Comparison of ENCODE assay signal across 24 cellular contexts in genomic region chr3:89560546-89560945, GRCh38.
DNase-seq lines count a peak whose midpoint lies in the region; ATAC-seq and TF ChIP-seq lines count a peak whose summit lies in the region.
"Had no signal": no experiment of that assay in that cellular context is flagged by ENCODE, and none has a peak within 500 bp of the region (broad histone marks: within the 10 kb centered on the region; RNA-seq: fewer than 3 reads in every experiment).

No MANE protein-coding gene starts in this region.

- no peaks in the 10 kb centered on the region for H3K9me3 ChIP-seq in RWPE2 (ENCODE audit: severe bottlenecking)
- no peaks in the 10 kb centered on the region for H3K9me3 ChIP-seq in fibroblast of lung (ENCODE audit: control insufficient read depth, insufficient read depth, low read depth, low read length)
- no peaks in the 10 kb centered on the region for H3K9me3 ChIP-seq in CD8-positive, alpha-beta T cell (ENCODE audit: low read length)
- H3K9me3 ChIP-seq: mucosa of descending colon had no signal

- H3K27ac ChIP-seq in RWPE2 (ENCODE audit: poor library complexity, severe bottlenecking) (peak overlapping the region; percentile 14), fibroblast of lung (ENCODE audit: insufficient read depth, low read length) (no peak overlapping the region), caudate nucleus (ENCODE audit: low read depth, low read length) (no peak overlapping the region)
- no peak overlapping the region for H3K27ac ChIP-seq in CD8-positive, alpha-beta T cell (ENCODE audit: low read depth, low read length)
- H3K27ac ChIP-seq: cardiac muscle cell, epithelial cell of prostate, spleen had no signal

- peaks cover 27% of the 10 kb centered on the region for H3K9me3 Mint-ChIP-seq in CD8-positive, alpha-beta T cell

- no peaks in the 10 kb centered on the region for H3K27me3 Mint-ChIP-seq in CD8-positive, alpha-beta T cell (ENCODE audit: low read depth)
- H3K27me3 Mint-ChIP-seq: activated CD8-positive, alpha-beta memory T cell treated with anti-CD3 and anti-CD28 coated beads, Interleukin-2, amount 10 ng/mL, durations not matched to agents 7 days and 5 days; CD8-positive, alpha-beta memory T cell; stimulated activated naive CD8-positive, alpha-beta T cell treated with anti-CD3 and anti-CD28 coated beads, Interleukin-15, amount 100 ng/mL, for 72 hours had no signal

- no peaks in the 10 kb centered on the region for H3K4me1 Mint-ChIP-seq in CD8-positive, alpha-beta T cell (ENCODE audit: low read depth)
- H3K4me1 Mint-ChIP-seq: activated CD8-positive, alpha-beta memory T cell treated with anti-CD3 and anti-CD28 coated beads, Interleukin-2, amount 10 ng/mL, durations not matched to agents 7 days and 5 days; CD8-positive, alpha-beta memory T cell; stimulated activated naive CD8-positive, alpha-beta T cell treated with anti-CD3 and anti-CD28 coated beads, Interleukin-15, amount 100 ng/mL, for 72 hours had no signal

- DNase-seq in HT1080 (ENCODE audit: low read depth), result peak; percentile 45
- DNase-seq in RWPE2 (ENCODE audit: low spot score), result no peak
- DNase-seq in fibroblast of lung (ENCODE audit: low read depth in 2 of 2), result peak; percentile 36 to 93
- DNase-seq in non-pigmented ciliary epithelial cell (ENCODE audit: low read depth), result peak; percentile 46
- no peak for DNase-seq in NCI-H510A (lab: John Stamatoyannopoulos, UW)
- no peak for DNase-seq in caudate nucleus (lab: John Stamatoyannopoulos, UW)
- DNase-seq in CD8-positive, alpha-beta T cell, result no peak
- DNase-seq in Kasumi-1 (lab: John Stamatoyannopoulos, UW), result no peak
- DNase-seq: activated CD4-positive, alpha-beta T cell treated with anti-CD3 and anti-CD28 coated beads for 48 hours; activated CD8-positive, alpha-beta memory T cell treated with anti-CD3 and anti-CD28 coated beads, Interleukin-2, amount 10 ng/mL, durations not matched to agents 7 days and 5 days; CD8-positive, alpha-beta memory T cell; H7; left ventricle myocardium superior; mucosa of descending colon; NCI-H1436; NCI-H524; SHP77; spleen; stimulated activated CD4-positive, alpha-beta T cell treated with anti-CD3 and anti-CD28 coated beads, Interleukin-4, amount 100 ng/mL, for 4 hours; stimulated activated naive CD8-positive, alpha-beta T cell treated with anti-CD3 and anti-CD28 coated beads, Interleukin-15, amount 100 ng/mL, for 72 hours; T-helper 1 cell had no signal

- CTCF ChIA-PET in CD8-positive, alpha-beta T cell (lab: Charles Lee), result no interaction called here

- no peak overlapping the region for H3K4me2 ChIP-seq in fibroblast of lung (ENCODE audit: extremely low read depth, insufficient read depth, low read length)

- H3K4me3 Mint-ChIP-seq in CD8-positive, alpha-beta T cell, result no peak overlapping the region
- H3K4me3 Mint-ChIP-seq: activated CD8-positive, alpha-beta memory T cell treated with anti-CD3 and anti-CD28 coated beads, Interleukin-2, amount 10 ng/mL, durations not matched to agents 7 days and 5 days; CD8-positive, alpha-beta memory T cell; stimulated activated naive CD8-positive, alpha-beta T cell treated with anti-CD3 and anti-CD28 coated beads, Interleukin-15, amount 100 ng/mL, for 72 hours had no signal

- H3K27me3 ChIP-seq in RWPE2 (ENCODE audit: insufficient read depth, poor library complexity, severe bottlenecking) (no peaks in the 10 kb centered on the region), fibroblast of lung (ENCODE audit: control insufficient read depth, insufficient read depth, low read length) (no peaks in the 10 kb centered on the region)
- no peaks in the 10 kb centered on the region for H3K27me3 ChIP-seq in CD8-positive, alpha-beta T cell (ENCODE audit: insufficient read depth, low read length)
- H3K27me3 ChIP-seq: cardiac muscle cell, spleen had no signal

- H3K36me3 ChIP-seq in RWPE2 (ENCODE audit: low read depth), result no peaks in the 10 kb centered on the region
- H3K36me3 ChIP-seq in fibroblast of lung (ENCODE audit: control insufficient read depth, insufficient read depth, low read length), result no peaks in the 10 kb centered on the region
- no peaks in the 10 kb centered on the region for H3K36me3 ChIP-seq in CD8-positive, alpha-beta T cell (ENCODE audit: insufficient read depth, low read length)
- H3K36me3 ChIP-seq: cardiac muscle cell, spleen had no signal

- TF ChIP-seq CTCF in RWPE2 (IDR thresholded peaks at IDR 0.05; ENCODE audit: poor library complexity, severe bottlenecking), result no peak
- TF ChIP-seq CTCF in fibroblast of lung (conservative IDR thresholded peaks at IDR 0.05 in 1 of 2, IDR thresholded peaks at IDR 0.05 in 1 of 2; ENCODE audit: low read depth in 1 of 2, low read length in 2 of 2), result no peak
- TF ChIP-seq CTCF in CD8-positive, alpha-beta T cell (IDR thresholded peaks at IDR 0.05), result no peak

- H3K36me3 Mint-ChIP-seq in CD8-positive, alpha-beta T cell, result no peaks in the 10 kb centered on the region
- H3K36me3 Mint-ChIP-seq: activated CD8-positive, alpha-beta memory T cell treated with anti-CD3 and anti-CD28 coated beads, Interleukin-2, amount 10 ng/mL, durations not matched to agents 7 days and 5 days; CD8-positive, alpha-beta memory T cell had no signal

- H3K4me3 ChIP-seq in RWPE2 (ENCODE audit: severe bottlenecking) (no peak overlapping the region), fibroblast of lung (replicated peaks in 1 of 4; ENCODE audit: control extremely low read depth in 1 of 4, insufficient read depth in 1 of 4, low read depth in 3 of 4, low read length in 4 of 4) (no peak overlapping the region)
- no peak overlapping the region for H3K4me3 ChIP-seq in CD8-positive, alpha-beta T cell (ENCODE audit: low read depth, low read length)
- H3K4me3 ChIP-seq: cardiac muscle cell, mucosa of descending colon, spleen had no signal

- intact Hi-C loops in CD8-positive, alpha-beta T cell (cut with DNase I, micrococcal nuclease), result no loop called here

- POLR2A ChIA-PET in CD8-positive, alpha-beta T cell (lab: Charles Lee), result no interaction called here

- no peaks in the 10 kb centered on the region for H4K20me1 ChIP-seq in fibroblast of lung (ENCODE audit: control insufficient read depth, extremely low read depth, insufficient read depth, low read length)

- H3K4me1 ChIP-seq in RWPE2 (ENCODE audit: insufficient read depth, poor library complexity, severe bottlenecking) (peaks cover 3% of the 10 kb centered on the region), fibroblast of lung (ENCODE audit: control insufficient read depth, extremely low read depth, insufficient read depth, low read length) (no peaks in the 10 kb centered on the region)
- no peaks in the 10 kb centered on the region for H3K4me1 ChIP-seq in CD8-positive, alpha-beta T cell (ENCODE audit: insufficient read depth, low read length)
- H3K4me1 ChIP-seq: spleen had no signal

- no peaks in the 10 kb centered on the region for H3K79me2 ChIP-seq in fibroblast of lung (ENCODE audit: control insufficient read depth, insufficient read depth, low read length)

- H2AFZ ChIP-seq in fibroblast of lung (ENCODE audit: low read length), result no peak overlapping the region

- ATAC-seq in RWPE2 (ENCODE audit: low read depth), result 0 out of 3 replicates have a peak, but pooled peaks have one; percentile 38
- no peak for ATAC-seq in CD8-positive, alpha-beta T cell
- ATAC-seq: activated CD8-positive, alpha-beta memory T cell treated with anti-CD3 and anti-CD28 coated beads, Interleukin-2, amount 10 ng/mL, durations not matched to agents 7 days and 5 days; activated naive CD4-positive, alpha-beta T cell treated with anti-CD3 and anti-CD28 coated beads, Interleukin-2, amount 50 U/mL, for 72 hours; left ventricle myocardium superior; mucosa of descending colon; stimulated activated naive CD8-positive, alpha-beta T cell treated with anti-CD3 and anti-CD28 coated beads, Interleukin-15, amount 100 ng/mL, for 72 hours had no signal

- no peak overlapping the region for H3K9ac ChIP-seq in fibroblast of lung (ENCODE audit: insufficient read depth, low read length)

- H3K27ac Mint-ChIP-seq in CD8-positive, alpha-beta T cell, result no peak overlapping the region
- H3K27ac Mint-ChIP-seq: activated CD8-positive, alpha-beta memory T cell treated with anti-CD3 and anti-CD28 coated beads, Interleukin-2, amount 10 ng/mL, durations not matched to agents 7 days and 5 days; activated naive CD4-positive, alpha-beta T cell treated with anti-CD3 and anti-CD28 coated beads, Interleukin-2, amount 50 U/mL, for 72 hours; CD8-positive, alpha-beta memory T cell; stimulated activated naive CD8-positive, alpha-beta T cell treated with anti-CD3 and anti-CD28 coated beads, Interleukin-15, amount 100 ng/mL, for 72 hours had no signal

Comparison
In these comparisons a context has a peak if more than half of its experiments do, and no peak if none do; other contexts are left out.
1. DNase-seq: peak in HT1080 (single experiment), fibroblast of lung (2 of 2) and non-pigmented ciliary epithelial cell (single experiment); none in RWPE2 (single experiment), NCI-H510A (single experiment), caudate nucleus (0 of 61), CD8-positive, alpha-beta T cell (0 of 7) and Kasumi-1 (0 of 2).